ENCODE assay signal across 8 cellular contexts in genomic region chr5:84384604-84385575, GRCh38. TPM values are rescaled to one million over a fixed set of nuclear protein-coding genes. Genes with fewer than 3 reads are reported as not detected.
DNase-seq lines count a peak whose midpoint lies in the region; ATAC-seq and TF ChIP-seq lines count a peak whose summit lies in the region.

Gene EDIL3 (minus strand): TSS chr5:84384880. CDS start chr5:84384374, 506 bp downstream.

- ATAC-seq in HG03565 (IDR thresholded peaks at IDR 0.05; ENCODE audit: unreplicated experiment), result no peak
- no peak for ATAC-seq in natural killer cell

- no peak within 1 kb of the TSS for H3K9ac ChIP-seq in skeletal muscle tissue (ENCODE audit: low read depth in 1 of 3, low read length in 3 of 3)

- peaks cover 11 to 20% (median 15%) of the 10 kb centered on the region in 3 donors for H3K4me1 ChIP-seq in skeletal muscle tissue (ENCODE audit: control insufficient read depth in 3 of 3, insufficient read depth in 3 of 3, low read length in 3 of 3)

- peaks cover 0 to 6% of the 10 kb centered on the region in 2 donors for H3K4me1 Mint-ChIP-seq in natural killer cell

- H3K9me3 ChIP-seq in skeletal muscle tissue (ENCODE audit: control insufficient read depth in 3 of 3, low read length in 3 of 3), result no peaks in the 10 kb centered on the region

- no peaks in the 10 kb centered on the region for H3K36me3 ChIP-seq in skeletal muscle tissue (ENCODE audit: control insufficient read depth in 3 of 3, insufficient read depth in 3 of 3, low read length in 3 of 3)

- intact Hi-C loops in natural killer cell (cut with micrococcal nuclease), result no loop called here

- no peak within 1 kb of the TSS for H3K27ac ChIP-seq in skeletal muscle tissue (ENCODE audit: low read depth, low read length)

- H3K4me3 ChIP-seq in AG10803 (ENCODE audit: low read length) (peak within 1 kb of the TSS; percentile 64), cardiac fibroblast (replicated peaks in 1 of 2; ENCODE audit: low read depth in 2 of 2, low read length in 2 of 2) (peak within 1 kb of the TSS; percentile 74 to 89), skeletal muscle tissue (ENCODE audit: low read length in 3 of 3) (peak within 1 kb of the TSS; percentile 51 to 58 (median 52))

- H3K9me3 Mint-ChIP-seq in natural killer cell, result peaks cover 3 to 5% of the 10 kb centered on the region in 2 donors

- H3K36me3 Mint-ChIP-seq in natural killer cell, result no peaks in the 10 kb centered on the region

- DNase-seq in AG10803 (ENCODE audit: low read depth) (peak; percentile 29), NCI-H1930 (lab: John Stamatoyannopoulos, UW) (peak; percentile 2 to 18), cardiac fibroblast (ENCODE audit: low read depth in 2 of 2) (peak; percentile 62 to 69), iris pigment epithelial cell (ENCODE audit: low read depth) (peak; percentile 73), NCI-H1436 (lab: John Stamatoyannopoulos, UW) (no peak), natural killer cell (no peak)

- peaks cover 35 to 40% (median 40%) of the 10 kb centered on the region in 3 donors for H3K27me3 ChIP-seq in skeletal muscle tissue (ENCODE audit: control insufficient read depth in 3 of 3, insufficient read depth in 3 of 3, low read length in 3 of 3)

- TF ChIP-seq CTCF in AG10803 (conservative IDR thresholded peaks at IDR 0.05; ENCODE audit: low read length) (no peak), cardiac fibroblast (IDR thresholded peaks at IDR 0.05; ENCODE audit: low read depth, low read length) (no peak), natural killer cell (IDR thresholded peaks at IDR 0.05) (no peak)

- no peak within 1 kb of the TSS for H3K4me3 Mint-ChIP-seq in natural killer cell

- H3K27ac Mint-ChIP-seq in natural killer cell, result no peak within 1 kb of the TSS

- H3K27me3 Mint-ChIP-seq in natural killer cell (ENCODE audit: low read depth in 2 of 2), result peaks cover 26 to 32% of the 10 kb centered on the region in 2 donors

RNA-seq across cellular contexts. Expression of gene EDIL3, which starts in this region (rescaled TPM):
- total RNA-seq in skeletal muscle tissue (14.1 TPM), natural killer cell (not detected)

Comparison
In these comparisons a context has a peak if more than half of its experiments do, and no peak if none do; other contexts are left out.
1. RNA of gene EDIL3 (total RNA-seq): 14.1 TPM in skeletal muscle tissue (single experiment); not detected in natural killer cell; every median in the first group is over 10 times any median in the second.
2. DNase-seq: peak in AG10803 (single experiment), NCI-H1930 (2 of 2), cardiac fibroblast (2 of 2) and iris pigment epithelial cell (single experiment); none in NCI-H1436 (single experiment) and natural killer cell (single experiment).
3. Peak in every context shown above with its lines, with median percentiles within 50 percentile points of each other: H3K4me3 ChIP-seq.